17 cellular contexts compared by ENCODE assay signal in the genomic region with DNA sequence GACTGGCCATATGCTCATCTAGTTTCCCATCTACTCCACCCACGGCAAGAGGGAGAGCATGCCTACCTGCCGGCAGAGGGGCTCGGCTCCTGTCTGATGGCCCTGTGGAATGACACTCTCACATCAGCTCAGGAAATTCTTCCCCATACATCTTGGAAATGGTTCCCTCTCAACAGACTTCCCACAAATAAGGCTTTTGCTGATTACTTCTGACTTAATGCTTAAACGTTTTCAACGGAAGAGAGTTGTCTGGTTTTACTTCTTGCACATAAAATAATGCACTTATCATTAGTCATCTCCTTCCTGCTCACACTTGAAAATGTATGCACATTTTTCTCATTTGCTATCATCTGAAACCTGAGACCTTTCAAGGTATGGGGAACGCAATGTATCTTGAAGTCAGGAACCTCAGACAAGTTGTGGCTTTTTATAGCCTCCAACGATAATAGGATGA.
DNase-seq lines count a peak whose midpoint lies in the region; ATAC-seq and TF ChIP-seq lines count a peak whose summit lies in the region.
"Had no signal": no experiment of that assay in that cellular context is flagged by ENCODE, and none has a peak within 500 bp of the region (broad histone marks: within the 10 kb centered on the region; RNA-seq: fewer than 3 reads in every experiment).

No MANE protein-coding gene starts in this region.

- intact Hi-C loops in A673 (cut with micrococcal nuclease; ENCODE audit: unreplicated experiment) = no loop called here
- intact Hi-C loops in ovary (cut with DNase I) = no loop called here

- H3K9me3 ChIP-seq in A673 (ENCODE audit: low read depth, low read length, poor library complexity, severe bottlenecking) = no peaks in the 10 kb centered on the region
- H3K9me3 ChIP-seq in ovary = no peaks in the 10 kb centered on the region
- H3K9me3 ChIP-seq: left lung, psoas muscle, testis had no signal

- H3K4me3 ChIP-seq in A673 (ENCODE audit: low read depth, low read length, poor library complexity, severe bottlenecking) (no peak overlapping the region), WI38 (ENCODE audit: low read depth, low read length) (peak overlapping the region; percentile 27), foreskin fibroblast (ENCODE audit: low read depth in 1 of 2, low read length in 2 of 2) (no peak overlapping the region), ovary (no peak overlapping the region)
- H3K4me3 ChIP-seq: left lung, psoas muscle, testis had no signal

- TF ChIP-seq POLR2A in ovary (IDR thresholded peaks at IDR 0.05) = no peak

- TF ChIP-seq CTCF in A673 (conservative IDR thresholded peaks at IDR 0.05; ENCODE audit: low read depth, low read length) = no peak
- TF ChIP-seq CTCF in WI38 (IDR thresholded peaks at IDR 0.05; ENCODE audit: low read depth, low read length) = no peak
- no peak for TF ChIP-seq CTCF in foreskin fibroblast (IDR thresholded peaks at IDR 0.05; ENCODE audit: low read depth, low read length)
- no peak for TF ChIP-seq CTCF in ovary (IDR thresholded peaks at IDR 0.05)

- no peaks in the 10 kb centered on the region for H3K27me3 ChIP-seq in A673 (replicated peaks; ENCODE audit: insufficient read depth, low read depth, low read length, poor library complexity)
- H3K27me3 ChIP-seq in ovary = no peaks in the 10 kb centered on the region
- H3K27me3 ChIP-seq: left lung, testis had no signal

- TF ChIP-seq EP300 in ovary (IDR thresholded peaks at IDR 0.05) = no peak

- WGBS in ovary, 3 donors = 78 to 82% (median 80%) methylated on average over 7 of the region's 7 CpGs

- H3K36me3 ChIP-seq in A673 (ENCODE audit: insufficient read depth, low read length, poor library complexity, severe bottlenecking) = no peaks in the 10 kb centered on the region
- no peaks in the 10 kb centered on the region for H3K36me3 ChIP-seq in ovary
- H3K36me3 ChIP-seq: left lung had no signal

- CTCF ChIA-PET in A673 (lab: Charles Lee) = no interaction called here

- ATAC-seq in GM19035 (IDR thresholded peaks at IDR 0.05; ENCODE audit: unreplicated experiment) (no peak), HG03196 (IDR thresholded peaks at IDR 0.05; ENCODE audit: unreplicated experiment) (no peak), HG03565 (IDR thresholded peaks at IDR 0.05; ENCODE audit: unreplicated experiment) (no peak)
- ATAC-seq: left lung, psoas muscle had no signal

- POLR2A ChIA-PET in A673 (lab: Charles Lee; ENCODE audit: low non-redundant PET) = no interaction called here

- H3K4me1 ChIP-seq in A673 (ENCODE audit: insufficient read depth, low read length, poor library complexity, severe bottlenecking) (peaks cover 8% of the 10 kb centered on the region), ovary (ENCODE audit: insufficient read depth) (no peaks in the 10 kb centered on the region)
- H3K4me1 ChIP-seq: left lung, psoas muscle, testis had no signal

- no peak overlapping the region for H3K27ac ChIP-seq in A673 (ENCODE audit: low read depth, low read length, poor library complexity, severe bottlenecking)
- no peak overlapping the region for H3K27ac ChIP-seq in ovary
- H3K27ac ChIP-seq: left lung, psoas muscle, testis had no signal

- DNase-seq in A673 (ENCODE audit: low spot score) = peak; percentile 70
- peak; percentile 87 for DNase-seq in HT1080 (ENCODE audit: low read depth)
- DNase-seq in foreskin fibroblast = peak; percentile 81 to 85
- DNase-seq in ovary = no peak
- DNase-seq: ACHN; activated CD4-positive, alpha-beta T cell treated with anti-CD3 and anti-CD28 coated beads, Interleukin-2, amount 50 U/mL, for 1 hour; activated T-cell treated with anti-CD3 and anti-CD28 coated beads, Interleukin-2, amount 50 U/mL, for 1 hour; hypothalamus; left lung; naive B cell; NCI-H2171 treated with DMSO at 0.1 percent for 48 hours; psoas muscle; testis had no signal

- BruUV-seq in A673 (replicated peaks; lab: Mats Ljungman, UMichigan) = no TSS peak

Comparison
In these comparisons a context has a peak if more than half of its experiments do, and no peak if none do; other contexts are left out.
1. DNase-seq: peak in A673 (single experiment), HT1080 (single experiment) and foreskin fibroblast (2 of 2); none in ovary (0 of 5).